Comparison of ENCODE assay signal across 26 cellular contexts in genomic region chr12:22925593-22925992, GRCh38.
"Had no signal": no experiment of that assay in that cellular context is flagged by ENCODE, and none has a peak within 500 bp of the region (broad histone marks: within the 10 kb centered on the region; RNA-seq: fewer than 3 reads in every experiment).

No MANE protein-coding gene starts in this region.

- H3K27ac ChIP-seq: coronary artery, dorsolateral prefrontal cortex, epithelial cell of prostate, esophagus squamous epithelium, gastrocnemius medialis, heart right ventricle, left lung, lower lobe of right lung had no signal

- DNase-seq: dermis blood vessel endothelial cell; dorsolateral prefrontal cortex; effector CD4-positive, alpha-beta T cell; effector memory CD4-positive, alpha-beta T cell; erythroblast; esophagus squamous epithelium; foreskin fibroblast; foreskin melanocyte; gastrocnemius medialis; glutamatergic neuron; head of caudate nucleus; heart right ventricle; hypothalamus; immature natural killer cell; islet precursor cell; kidney; kidney glomerular epithelial cell; left lung; left ventricle myocardium superior; lower lobe of right lung; mesenchymal stem cell; midbrain; naive B cell had no signal

- H3K27me3 ChIP-seq: dorsolateral prefrontal cortex, esophagus squamous epithelium, gastrocnemius medialis, heart right ventricle, left lung had no signal

- H3K4me3 ChIP-seq: coronary artery, dorsolateral prefrontal cortex, esophagus squamous epithelium, gastrocnemius medialis, heart right ventricle, left lung, lower lobe of right lung had no signal

- ATAC-seq: esophagus mucosa, gastrocnemius medialis, heart right ventricle, left lung, left ventricle myocardium superior, lower lobe of right lung had no signal

- H3K4me1 ChIP-seq: esophagus squamous epithelium, gastrocnemius medialis, heart right ventricle, left lung, lower lobe of right lung had no signal

- H3K36me3 ChIP-seq: esophagus squamous epithelium, gastrocnemius medialis, heart right ventricle, left lung, lower lobe of right lung had no signal

- H3K9me3 ChIP-seq: esophagus squamous epithelium, gastrocnemius medialis, heart right ventricle, left lung, lower lobe of right lung had no signal
